Comparison of ENCODE assay signal across 1 cellular context in genomic region chr11:14974723-14975587, GRCh38.
A peak's percentile ranks its signal among the peaks of the same experiment; 100 is the strongest.
TF ChIP-seq lines count a peak whose summit lies in the region.

No MANE protein-coding gene starts in this region.

TF ChIP-seq in HepG2, 621 proteins besides CTCF, POLR2A, EP300 and RAD21 (continued from another document):
- TF ChIP-seq RERE (CRISPR knock-in tag; IDR thresholded peaks at IDR 0.05; ENCODE audit: low read depth) (no peak), NFE2L2 (IDR thresholded peaks at IDR 0.05; ENCODE audit: low read length) (no peak), MTA3 (CRISPR knock-in tag; IDR thresholded peaks at IDR 0.05) (no peak), ZUFSP (CRISPR knock-in tag; IDR thresholded peaks at IDR 0.05; ENCODE audit: borderline replicate concordance) (no peak), SMC3 (IDR thresholded peaks at IDR 0.05; ENCODE audit: low read length) (peak; percentile 49; the same call in 1 of the 2 replicates)
